20 cellular contexts compared by ENCODE assay signal in genomic region chr7:135964254-135964653, GRCh38. TPM values are rescaled to one million over a fixed set of nuclear protein-coding genes. Genes with fewer than 3 reads are reported as not detected.
A peak's percentile ranks its signal among the peaks of the same experiment; 100 is the strongest.
DNase-seq lines count a peak whose midpoint lies in the region; ATAC-seq, FAIRE-seq and TF ChIP-seq lines count a peak whose summit lies in the region.
"Had no signal": no experiment of that assay in that cellular context is flagged by ENCODE, and none has a peak within 500 bp of the region (broad histone marks: within the 10 kb centered on the region; RNA-seq: fewer than 3 reads in every experiment).

No MANE protein-coding gene starts in this region.

- H3K9me3 ChIP-seq in MG63 (no peaks in the 10 kb centered on the region), endocrine pancreas (ENCODE audit: control insufficient read depth, low read length) (no peaks in the 10 kb centered on the region), neutrophil (no peaks in the 10 kb centered on the region)
- H3K9me3 ChIP-seq: ascending aorta had no signal

- no peak overlapping the region for H3K9ac ChIP-seq in endocrine pancreas (ENCODE audit: control insufficient read depth, insufficient read depth, low read length)
- H3K9ac ChIP-seq: BLaER1 treated with 17β-estradiol and CSF1 and Interleukin-3, amounts not matched to agents 10 nM and 100 nM had no signal

- H3K27ac ChIP-seq in neutrophil = peak overlapping the region; percentile 66
- H3K27ac ChIP-seq: ascending aorta; BLaER1 treated with 17β-estradiol and CSF1 and Interleukin-3, amounts not matched to agents 10 nM and 100 nM; VCaP had no signal

- DNase-seq in Daoy (ENCODE audit: low read depth) (peak; percentile 5), MG63 (no peak), urothelium cell line (ENCODE audit: low spot score) (no peak), cerebellar nuclear complex (lab: John Stamatoyannopoulos, UW) (no peak), NCI-H345 treated with DMSO at 0.1 percent for 48 hours (lab: John Stamatoyannopoulos, UW; ENCODE audit: unreplicated experiment) (no peak)
- DNase-seq: activated gamma-delta T cell treated with Interleukin-2 at 50 U/mL for 16 hours; DMS79; naive thymus-derived CD8-positive, alpha-beta T cell; NCI-H1930; NCI-H524; SW 1271 had no signal

- peaks cover 34% of the 10 kb centered on the region for H3K4me1 ChIP-seq in endocrine pancreas (ENCODE audit: control insufficient read depth, insufficient read depth, low read length)
- H3K4me1 ChIP-seq in neutrophil (ENCODE audit: control insufficient read depth in 1 of 2, insufficient read depth in 1 of 2, low read depth in 1 of 2, low read length in 1 of 2) = peaks cover 25 to 52% of the 10 kb centered on the region in 2 experiments

- H3K36me3 ChIP-seq in MG63 = peaks cover 11% of the 10 kb centered on the region
- no peaks in the 10 kb centered on the region for H3K36me3 ChIP-seq in endocrine pancreas (ENCODE audit: control insufficient read depth, insufficient read depth, low read length)
- H3K36me3 ChIP-seq in neutrophil = peaks cover 7% of the 10 kb centered on the region
- H3K36me3 ChIP-seq: ascending aorta had no signal

- peak overlapping the region; percentile 22; the same call in 1 of the 2 replicates for H3K4me3 ChIP-seq in MG63
- peak overlapping the region; percentile 40 for H3K4me3 ChIP-seq in endocrine pancreas (ENCODE audit: control insufficient read depth, insufficient read depth, low read length)
- H3K4me3 ChIP-seq in neutrophil (ENCODE audit: low read depth in 1 of 2, low read length in 1 of 2) = no peak overlapping the region
- H3K4me3 ChIP-seq: ascending aorta; BLaER1 treated with 17β-estradiol and CSF1 and Interleukin-3, amounts not matched to agents 10 nM and 100 nM; GM23338 had no signal

- H3K27me3 ChIP-seq in MG63 = no peaks in the 10 kb centered on the region
- no peaks in the 10 kb centered on the region for H3K27me3 ChIP-seq in endocrine pancreas (ENCODE audit: control insufficient read depth, insufficient read depth, low read length)
- no peaks in the 10 kb centered on the region for H3K27me3 ChIP-seq in neutrophil
- H3K27me3 ChIP-seq: ascending aorta; BLaER1 treated with 17β-estradiol and CSF1 and Interleukin-3, amounts not matched to agents 10 nM and 100 nM had no signal

- no peak for FAIRE-seq in urothelium cell line (lab: Jason Lieb, UNC)

- ATAC-seq in activated CD4-positive, CD25-positive, alpha-beta regulatory T cell treated with anti-CD3 and anti-CD28 coated beads, Interleukin-2, amount 50 U/mL, for 24 hours = no peak
- ATAC-seq: GM23338; left lobe of liver; naive thymus-derived CD8-positive, alpha-beta T cell; Panc1 had no signal

- no peak for TF ChIP-seq CTCF in neutrophil (IDR thresholded peaks at IDR 0.05)

RNA-seq across cellular contexts. Expression of gene MTPN, which starts 12.9 kb away (rescaled TPM):
- 73.8 and 77.8 TPM in 2 replicates for total RNA-seq in Daoy (2014; rRNA removed; shearing (Covaris generic))
- 52.9 and 71.2 TPM in 2 replicates for total RNA-seq in MG63 (2014; rRNA removed; shearing (Covaris generic); ENCODE audit: low replicate concordance)

Comparison
In these comparisons a context has a peak if more than half of its experiments do, and no peak if none do; other contexts are left out.
1. H3K4me3 ChIP-seq: peak in MG63 (single experiment) and endocrine pancreas (single experiment); none in neutrophil (0 of 2).